ENCODE assay signal across 25 cellular contexts in genomic region chr2:133377021-133377481, GRCh38.
DNase-seq lines count a peak whose midpoint lies in the region; ATAC-seq, FAIRE-seq and TF ChIP-seq lines count a peak whose summit lies in the region.
"Had no signal": no experiment of that assay in that cellular context is flagged by ENCODE, and none has a peak within 500 bp of the region (broad histone marks: within the 10 kb centered on the region; RNA-seq: fewer than 3 reads in every experiment).

No MANE protein-coding gene starts in this region.

- H2BK15ac ChIP-seq in mesenchymal stem cell (ENCODE audit: low read depth, poor library complexity, severe bottlenecking) (no peak overlapping the region), neuronal stem cell (ENCODE audit: low read length) (no peak overlapping the region)

- H3K18ac ChIP-seq in mesenchymal stem cell (ENCODE audit: low read depth in 1 of 2, low read length in 2 of 2) (no peak overlapping the region), neuronal stem cell (ENCODE audit: low read length) (no peak overlapping the region)

- H3K9me3 Mint-ChIP-seq in CD8-positive, alpha-beta memory T cell, result peaks cover 2 to 8% (median 4%) of the 10 kb centered on the region in 5 donors

- no peak overlapping the region for H3K4me2 ChIP-seq in mesenchymal stem cell (ENCODE audit: low read length, poor library complexity, severe bottlenecking)
- H3K4me2 ChIP-seq in neuronal stem cell (ENCODE audit: insufficient read depth, low read length, poor library complexity, severe bottlenecking), result no peak overlapping the region

- H3K4me3 ChIP-seq in mesenchymal stem cell (ENCODE audit: insufficient read depth in 1 of 2, low read depth in 1 of 2, low read length in 2 of 2) (no peak overlapping the region), neuronal stem cell (ENCODE audit: low read length in 2 of 2) (no peak overlapping the region)
- H3K4me3 ChIP-seq in CD8-positive, alpha-beta memory T cell (ENCODE audit: low read length), result no peak overlapping the region
- H3K4me3 ChIP-seq: left lung, psoas muscle had no signal

- peaks cover 0 to under 1% of the 10 kb centered on the region in 2 donors for H3K27me3 Mint-ChIP-seq in CD8-positive, alpha-beta memory T cell
- H3K27me3 Mint-ChIP-seq: activated naive CD4-positive, alpha-beta T cell treated with anti-CD3 and anti-CD28 coated beads, Interleukin-2, amount 50 U/mL, for 24 hours; stimulated activated naive CD8-positive, alpha-beta T cell treated with anti-CD3 and anti-CD28 coated beads, Interleukin-15, Interleukin-2, amounts not matched to agents 100 ng/mL and 50 ng/mL, for 24 hours had no signal

- no peak overlapping the region for H2BK120ac ChIP-seq in mesenchymal stem cell (ENCODE audit: low read depth, low read length)
- no peak overlapping the region for H2BK120ac ChIP-seq in neuronal stem cell (ENCODE audit: low read depth, low read length)

- H2AK5ac ChIP-seq in mesenchymal stem cell (ENCODE audit: low read length, severe bottlenecking) (no peak overlapping the region), neuronal stem cell (ENCODE audit: low read depth, low read length) (no peak overlapping the region)

- CTCF ChIA-PET in CD8-positive, alpha-beta memory T cell (lab: Charles Lee), result no interaction called here

- no peak overlapping the region for H3K9ac ChIP-seq in mesenchymal stem cell (ENCODE audit: low read length)
- no peak overlapping the region for H3K9ac ChIP-seq in neuronal stem cell (ENCODE audit: low read depth, low read length, poor library complexity)

- no peak overlapping the region for H3K27ac Mint-ChIP-seq in CD8-positive, alpha-beta memory T cell
- H3K27ac Mint-ChIP-seq: activated naive CD4-positive, alpha-beta T cell treated with anti-CD3 and anti-CD28 coated beads, Interleukin-2, amount 50 U/mL, for 24 hours; nephron progenitor cell; stimulated activated naive CD8-positive, alpha-beta T cell treated with anti-CD3 and anti-CD28 coated beads, Interleukin-15, Interleukin-2, amounts not matched to agents 100 ng/mL and 50 ng/mL, for 24 hours had no signal

- ATAC-seq in omental fat pad (ENCODE audit: low FRiP score), result no peak
- ATAC-seq: activated T-cell treated with anti-CD3 and anti-CD28 coated beads, Interleukin-2, amount 50 U/mL, for 4 hours; left lung; psoas muscle had no signal

- H3K36me3 ChIP-seq in mesenchymal stem cell (ENCODE audit: control insufficient read depth in 1 of 2, insufficient read depth in 2 of 2, low read depth in 1 of 2, low read length in 2 of 2) (no peaks in the 10 kb centered on the region), neuronal stem cell (replicated peaks in 1 of 2; ENCODE audit: control insufficient read depth in 2 of 2, insufficient read depth in 2 of 2, low read length in 2 of 2) (peaks cover 0 to 44% of the 10 kb centered on the region in 2 donors)
- no peaks in the 10 kb centered on the region for H3K36me3 ChIP-seq in CD8-positive, alpha-beta memory T cell (ENCODE audit: insufficient read depth, low read length)
- H3K36me3 ChIP-seq: left lung had no signal

- H4K8ac ChIP-seq in mesenchymal stem cell (ENCODE audit: low read length) (no peak overlapping the region), neuronal stem cell (ENCODE audit: low read depth, low read length) (no peak overlapping the region)

- H3K27ac ChIP-seq in epithelial cell of prostate (peak overlapping the region; percentile 15), mesenchymal stem cell (ENCODE audit: low read length, poor library complexity, severe bottlenecking) (peak overlapping the region; percentile 42), neuronal stem cell (replicated peaks; ENCODE audit: low read length) (no peak overlapping the region)
- H3K27ac ChIP-seq in CD8-positive, alpha-beta memory T cell (ENCODE audit: low read depth, low read length), result no peak overlapping the region
- H3K27ac ChIP-seq: left lung, psoas muscle had no signal

- H2BK12ac ChIP-seq in mesenchymal stem cell (ENCODE audit: low read length in 2 of 2), result no peak overlapping the region
- H2BK12ac ChIP-seq in neuronal stem cell (ENCODE audit: low read length), result no peak overlapping the region

- H3K23ac ChIP-seq in mesenchymal stem cell (ENCODE audit: low read length in 2 of 2), result no peak overlapping the region
- H3K23ac ChIP-seq in neuronal stem cell (ENCODE audit: low read depth, low read length, poor library complexity), result no peak overlapping the region

- H3K27me3 ChIP-seq in mesenchymal stem cell (ENCODE audit: control insufficient read depth in 1 of 2, insufficient read depth in 1 of 2, low read length in 2 of 2), result no peaks in the 10 kb centered on the region
- H3K27me3 ChIP-seq in neuronal stem cell (ENCODE audit: control insufficient read depth in 3 of 3, insufficient read depth in 3 of 3, low read depth in 1 of 3, low read length in 3 of 3), result no peaks in the 10 kb centered on the region
- no peaks in the 10 kb centered on the region for H3K27me3 ChIP-seq in CD8-positive, alpha-beta memory T cell (ENCODE audit: insufficient read depth, low read length, poor library complexity, severe bottlenecking)
- H3K27me3 ChIP-seq: left lung had no signal

- no peaks in the 10 kb centered on the region for H3K9me3 ChIP-seq in mesenchymal stem cell (ENCODE audit: control insufficient read depth, low read length)
- H3K9me3 ChIP-seq in neuronal stem cell (replicated peaks in 1 of 2; ENCODE audit: control insufficient read depth in 2 of 2, insufficient read depth in 1 of 2, low read depth in 1 of 2, low read length in 2 of 2), result peaks cover 0 to 13% of the 10 kb centered on the region in 2 donors
- no peaks in the 10 kb centered on the region for H3K9me3 ChIP-seq in CD8-positive, alpha-beta memory T cell (ENCODE audit: low read length)
- H3K9me3 ChIP-seq: psoas muscle had no signal

- H3K4me3 Mint-ChIP-seq in CD8-positive, alpha-beta memory T cell, result no peak overlapping the region
- H3K4me3 Mint-ChIP-seq: activated naive CD4-positive, alpha-beta T cell treated with anti-CD3 and anti-CD28 coated beads, Interleukin-2, amount 50 U/mL, for 24 hours; activated T-cell treated with anti-CD3 and anti-CD28 coated beads, Interleukin-2, amount 50 U/mL, for 4 hours; nephron progenitor cell; stimulated activated naive CD8-positive, alpha-beta T cell treated with anti-CD3 and anti-CD28 coated beads, Interleukin-15, Interleukin-2, amounts not matched to agents 100 ng/mL and 50 ng/mL, for 24 hours had no signal

- peak; percentile 82 for DNase-seq in EH (ENCODE audit: low read depth)
- peak; percentile 15 for DNase-seq in RCC 7860 (ENCODE audit: low spot score)
- no peak for DNase-seq in epithelial cell of prostate (ENCODE audit: low read depth, low spot score)
- DNase-seq in mesenchymal stem cell, result no peak
- no peak for DNase-seq in omental fat pad (ENCODE audit: low spot score)
- no peak for DNase-seq in neuronal stem cell (ENCODE audit: low spot score)
- DNase-seq in CD8-positive, alpha-beta memory T cell, result no peak
- no peak for DNase-seq in NCI-H446 treated with DMSO at 0.1 percent for 48 hours (lab: John Stamatoyannopoulos, UW)
- DNase-seq: activated CD4-positive, CD25-positive, alpha-beta regulatory T cell treated with anti-CD3 and anti-CD28 coated beads, Interleukin-2, amount 50 U/mL, for 72 hours; activated CD8-positive, alpha-beta memory T cell treated with anti-CD3 and anti-CD28 coated beads for 24 hours; activated T-cell treated with anti-CD3 and anti-CD28 coated beads, Interleukin-2, amount 50 U/mL, for 4 hours; dermis blood vessel endothelial cell; left lung; NCI-H1105; NCI-H2081; NCI-H524; nephron progenitor cell; psoas muscle; RPMI8226; small intestine; stimulated activated CD4-positive, alpha-beta T cell treated with anti-CD3 and anti-CD28 coated beads, Interleukin-2, amount 100 ng/mL, for 48 hours; trophoblast cell had no signal

- H2BK5ac ChIP-seq in mesenchymal stem cell (ENCODE audit: low read depth, low read length, poor library complexity, severe bottlenecking) (no peak overlapping the region), neuronal stem cell (ENCODE audit: low read length) (no peak overlapping the region)

- no peaks in the 10 kb centered on the region for H3K36me3 Mint-ChIP-seq in CD8-positive, alpha-beta memory T cell
- H3K36me3 Mint-ChIP-seq: activated naive CD4-positive, alpha-beta T cell treated with anti-CD3 and anti-CD28 coated beads, Interleukin-2, amount 50 U/mL, for 24 hours had no signal

- no peak overlapping the region for H3K14ac ChIP-seq in mesenchymal stem cell (ENCODE audit: low read length in 2 of 2)
- H3K14ac ChIP-seq in neuronal stem cell (ENCODE audit: low read length), result no peak overlapping the region

- no peak for FAIRE-seq in RCC 7860 (lab: Jason Lieb, UNC)
- FAIRE-seq: GM18507, small intestine had no signal

- TF ChIP-seq CTCF in omental fat pad (IDR thresholded peaks at IDR 0.05), result no peak

- H3K4me1 ChIP-seq in mesenchymal stem cell (ENCODE audit: control insufficient read depth, insufficient read depth, low read depth, low read length) (peaks cover 5% of the 10 kb centered on the region), neuronal stem cell (ENCODE audit: control insufficient read depth in 2 of 2, insufficient read depth in 1 of 2, low read depth in 1 of 2, low read length in 2 of 2) (peaks cover 6 to 7% of the 10 kb centered on the region in 2 donors)
- no peaks in the 10 kb centered on the region for H3K4me1 ChIP-seq in CD8-positive, alpha-beta memory T cell (ENCODE audit: insufficient read depth, low read length)
- H3K4me1 ChIP-seq: left lung, psoas muscle had no signal

- H3K4ac ChIP-seq in mesenchymal stem cell (ENCODE audit: low read depth in 1 of 2, low read length in 2 of 2), result no peak overlapping the region
- no peak overlapping the region for H3K4ac ChIP-seq in neuronal stem cell (ENCODE audit: low read length)

- POLR2A ChIA-PET in CD8-positive, alpha-beta memory T cell (lab: Charles Lee), result no interaction called here

- H3K79me1 ChIP-seq in mesenchymal stem cell (replicated peaks; ENCODE audit: low read length, poor library complexity, severe bottlenecking) (no peaks in the 10 kb centered on the region), neuronal stem cell (ENCODE audit: low read depth, low read length) (no peaks in the 10 kb centered on the region)

- H4K91ac ChIP-seq in mesenchymal stem cell (ENCODE audit: low read length) (no peak overlapping the region), neuronal stem cell (ENCODE audit: low read depth, low read length, poor library complexity) (no peak overlapping the region)

- H2AFZ ChIP-seq in mesenchymal stem cell (ENCODE audit: low read depth, low read length) (no peak overlapping the region), neuronal stem cell (ENCODE audit: low read length) (no peak overlapping the region)

- no peaks in the 10 kb centered on the region for H3K4me1 Mint-ChIP-seq in CD8-positive, alpha-beta memory T cell
- H3K4me1 Mint-ChIP-seq: activated naive CD4-positive, alpha-beta T cell treated with anti-CD3 and anti-CD28 coated beads, Interleukin-2, amount 50 U/mL, for 24 hours; nephron progenitor cell had no signal

Comparison
In these comparisons a context has a peak if more than half of its experiments do, and no peak if none do; other contexts are left out.
1. DNase-seq: peak in EH (single experiment) and RCC 7860 (single experiment); none in epithelial cell of prostate (single experiment), mesenchymal stem cell (single experiment), omental fat pad (single experiment), neuronal stem cell (single experiment), CD8-positive, alpha-beta memory T cell (0 of 5) and NCI-H446 treated with DMSO at 0.1 percent for 48 hours (single experiment).
2. H3K27ac ChIP-seq: peak in epithelial cell of prostate (single experiment) and mesenchymal stem cell (single experiment); none in neuronal stem cell (single experiment) and CD8-positive, alpha-beta memory T cell (single experiment).